Comparison of ENCODE assay signal across 33 cellular contexts in the genomic region with DNA sequence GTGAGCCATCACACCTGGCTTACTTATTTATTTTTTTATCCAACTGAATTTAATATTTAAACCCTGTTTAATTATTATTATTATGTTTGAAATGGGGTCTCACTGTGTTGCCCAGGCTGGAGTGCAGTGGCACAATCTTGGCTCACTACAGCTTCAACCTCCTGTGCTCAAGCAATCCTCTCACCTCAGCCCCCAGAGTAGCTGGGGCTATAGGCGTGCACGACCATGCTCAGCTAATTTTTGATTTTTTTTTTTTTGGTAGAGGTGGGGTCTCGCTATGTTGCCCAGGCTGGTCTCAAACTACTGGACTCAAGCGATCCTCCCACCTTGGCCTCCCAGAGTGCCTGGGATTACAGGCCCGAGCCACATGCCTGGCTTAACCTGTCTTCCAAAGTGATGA.
"Had no signal": no experiment of that assay in that cellular context is flagged by ENCODE, and none has a peak within 500 bp of the region (broad histone marks: within the 10 kb centered on the region; RNA-seq: fewer than 3 reads in every experiment).

No MANE protein-coding gene starts in this region.

- FAIRE-seq: astrocyte, bronchial epithelial cell had no signal

- DNase-seq: activated effector memory CD4-positive, alpha-beta T cell treated with anti-CD3 and anti-CD28 coated beads, Interleukin-2, amount 50 U/mL, for 16 hours; activated effector memory CD4-positive, alpha-beta T cell treated with Interleukin-2 at 50 U/mL for 16 hours; activated gamma-delta T cell; activated gamma-delta T cell treated with Interleukin-2 at 50 U/mL for 16 hours; activated naive CD4-positive, alpha-beta T cell; activated naive CD4-positive, alpha-beta T cell treated with anti-CD3 and anti-CD28 coated beads for 36 hours; activated naive CD4-positive, alpha-beta T cell treated with anti-CD3 and anti-CD28 coated beads, Interleukin-2, amount 10 ng/mL, durations not matched to agents 7 days and 5 days; activated naive CD4-positive, alpha-beta T cell treated with anti-CD3 and anti-CD28 coated beads, Interleukin-2, amount 50 U/mL, for 16 hours; activated naive CD8-positive, alpha-beta T cell treated with anti-CD3 and anti-CD28 coated beads for 36 hours; activated naive CD8-positive, alpha-beta T cell treated with anti-CD3 and anti-CD28 coated beads, Interleukin-2, amount 10 ng/mL, durations not matched to agents 7 days and 5 days; activated naive CD8-positive, alpha-beta T cell treated with anti-CD3 and anti-CD28 coated beads, Interleukin-2, amount 50 U/mL, for 24 hours; activated T-cell treated with anti-CD3 and anti-CD28 coated beads, Interleukin-2, amount 50 U/mL, for 1 hour; activated T-cell treated with anti-CD3 and anti-CD28 coated beads, Interleukin-2, amount 50 U/mL, for 24 hours; activated T-cell treated with anti-CD3 and anti-CD28 coated beads, Interleukin-2, amount 50 U/mL, for 4 hours; activated T-cell treated with anti-CD3 and anti-CD28 coated beads, Interleukin-2, amount 50 U/mL, for 48 hours; activated T-cell treated with anti-CD3 and anti-CD28 coated beads, Interleukin-2, amount 50 U/mL, for 72 hours; adrenal gland; amniotic stem cell; amygdala; anterior cingulate cortex; aorta; body of pancreas; brain microvascular endothelial cell; caudate nucleus; central memory CD4-positive, alpha-beta T cell; cerebellar nuclear complex had no signal

- H3K36me3 ChIP-seq: adrenal gland, ascending aorta, brain microvascular endothelial cell, breast epithelium, cardiac muscle cell had no signal

- H3K27ac ChIP-seq: adrenal gland, ascending aorta, body of pancreas, brain microvascular endothelial cell, breast epithelium, cardiac muscle cell had no signal

- H3K4me3 ChIP-seq: adrenal gland, ascending aorta, body of pancreas, breast epithelium, cardiac muscle cell had no signal

- H3K27me3 ChIP-seq: adrenal gland, ascending aorta, body of pancreas, brain microvascular endothelial cell, breast epithelium had no signal

- ATAC-seq: activated naive CD4-positive, alpha-beta T cell treated with anti-CD3 and anti-CD28 coated beads, Interleukin-2, amount 50 U/mL, for 72 hours; activated naive CD8-positive, alpha-beta T cell treated with anti-CD3 and anti-CD28 coated beads, Interleukin-2, amount 50 U/mL, for 24 hours; activated T-cell treated with anti-CD3 and anti-CD28 coated beads, Interleukin-2, amount 50 U/mL, for 4 hours; activated T-cell treated with anti-CD3 and anti-CD28 coated beads, Interleukin-2, amount 50 U/mL, for 72 hours; activated T-helper 17 cell treated with anti-CD3 and anti-CD28 coated beads, Interleukin-2, amount 50 U/mL, for 72 hours; body of pancreas had no signal

- H3K9me3 ChIP-seq: adrenal gland, ascending aorta, body of pancreas, breast epithelium had no signal

- H3K4me1 ChIP-seq: adrenal gland, ascending aorta, body of pancreas, breast epithelium had no signal
